In the genomic region with DNA sequence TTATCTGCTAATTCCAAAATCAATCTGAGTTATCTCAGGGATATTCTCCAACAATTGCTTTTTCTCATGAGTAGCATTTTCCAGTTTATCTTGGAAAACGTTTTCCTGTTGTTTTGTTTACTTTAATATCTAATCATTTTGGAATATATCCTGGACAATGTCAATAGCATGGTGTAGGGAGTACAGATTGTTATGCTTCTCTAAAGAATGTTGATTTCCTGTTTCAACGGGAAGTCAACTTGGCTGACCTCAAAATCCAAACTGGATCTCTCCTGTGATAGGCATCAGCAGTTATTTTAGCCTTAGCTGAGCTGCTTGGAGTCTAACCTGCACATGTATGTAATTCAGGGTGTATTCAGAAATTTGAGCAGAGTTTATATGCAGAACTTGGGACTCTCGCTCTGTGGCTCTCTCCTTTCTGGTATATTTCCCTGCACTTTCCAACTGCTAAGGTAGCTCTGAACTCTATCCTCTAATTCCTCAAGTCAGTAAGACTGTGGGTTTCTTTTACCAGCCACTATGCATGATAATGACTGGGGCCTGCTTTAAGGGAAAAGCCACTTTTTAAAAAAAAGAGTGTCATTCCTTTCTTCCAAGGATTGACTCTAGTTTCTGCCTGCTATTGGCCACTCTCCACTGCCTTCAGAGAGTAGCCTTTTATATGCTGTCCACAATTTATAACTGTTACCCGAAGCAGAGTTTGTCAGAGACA, we compare ENCODE assay signal across 31 cellular contexts. TPM values are rescaled to one million over a fixed set of nuclear protein-coding genes. Genes with fewer than 3 reads are reported as not detected.
DNase-seq lines count a peak whose midpoint lies in the region; ATAC-seq and TF ChIP-seq lines count a peak whose summit lies in the region.
"Had no signal": no experiment of that assay in that cellular context is flagged by ENCODE, and none has a peak within 500 bp of the region (broad histone marks: within the 10 kb centered on the region; RNA-seq: fewer than 3 reads in every experiment).

No MANE protein-coding gene starts in this region.

- H3K27me3 Mint-ChIP-seq in progenitor cell of endocrine pancreas: no peaks in the 10 kb centered on the region

- H3K27me3 ChIP-seq in HUES6 (ENCODE audit: control insufficient read depth, insufficient read depth, low read length) (no peaks in the 10 kb centered on the region), liver (ENCODE audit: control insufficient read depth in 4 of 4, insufficient read depth in 4 of 4, low read length in 3 of 4) (no peaks in the 10 kb centered on the region)
- H3K27me3 ChIP-seq: ascending aorta, cardiac muscle cell, thyroid gland, vagina had no signal

- H3K36me3 Mint-ChIP-seq in progenitor cell of endocrine pancreas (ENCODE audit: insufficient read depth): peaks cover 2% of the 10 kb centered on the region
- H3K36me3 Mint-ChIP-seq: activated naive CD8-positive, alpha-beta T cell treated with anti-CD3 and anti-CD28 coated beads for 36 hours; CD4-positive, alpha-beta memory T cell had no signal

- WGBS in liver: 49% methylated on average over 4 of the region's 4 CpGs

- no peak overlapping the region for H3K27ac Mint-ChIP-seq in progenitor cell of endocrine pancreas
- H3K27ac Mint-ChIP-seq: activated CD4-positive, alpha-beta T cell treated with anti-CD3 and anti-CD28 coated beads for 36 hours; activated naive CD8-positive, alpha-beta T cell treated with anti-CD3 and anti-CD28 coated beads for 36 hours; CD4-positive, alpha-beta memory T cell; naive thymus-derived CD4-positive, alpha-beta T cell; stimulated activated naive CD8-positive, alpha-beta T cell treated with anti-CD3 and anti-CD28 coated beads, Interleukin-15, amount 100 ng/mL, for 72 hours; T-helper 2 cell treated with Interferon-gamma antibody and Interleukin-4, amounts not matched to agents 5 μg/mL and 100 μg/mL, for 36 hours had no signal

- no peak for TF ChIP-seq CTCF in C4-2B (conservative IDR thresholded peaks at IDR 0.05)
- no peak for TF ChIP-seq CTCF in liver (IDR thresholded peaks at IDR 0.05; ENCODE audit: low read depth, low read length, missing input control)
- no peak for TF ChIP-seq CTCF in progenitor cell of endocrine pancreas (IDR thresholded peaks at IDR 0.05; ENCODE audit: unreplicated experiment)

- ATAC-seq in left ventricle myocardium superior (peak; percentile 53), GM18511 (IDR thresholded peaks at IDR 0.05; ENCODE audit: unreplicated experiment) (no peak)
- ATAC-seq: A549; activated CD4-positive, alpha-beta T cell treated with anti-CD3 and anti-CD28 coated beads for 36 hours; naive thymus-derived CD4-positive, alpha-beta T cell; stimulated activated naive CD8-positive, alpha-beta T cell treated with anti-CD3 and anti-CD28 coated beads, Interleukin-15, amount 100 ng/mL, for 72 hours had no signal

- no peak overlapping the region for H3K4me3 Mint-ChIP-seq in progenitor cell of endocrine pancreas (ENCODE audit: low read depth)
- H3K4me3 Mint-ChIP-seq: activated CD4-positive, alpha-beta T cell treated with anti-CD3 and anti-CD28 coated beads for 36 hours; activated naive CD8-positive, alpha-beta T cell treated with anti-CD3 and anti-CD28 coated beads for 36 hours; CD4-positive, alpha-beta memory T cell; naive thymus-derived CD4-positive, alpha-beta T cell; stimulated activated naive CD8-positive, alpha-beta T cell treated with anti-CD3 and anti-CD28 coated beads, Interleukin-15, amount 100 ng/mL, for 72 hours; T-helper 2 cell treated with Interferon-gamma antibody and Interleukin-4, amounts not matched to agents 5 μg/mL and 100 μg/mL, for 36 hours had no signal

- H3K9ac ChIP-seq in HUES6 (ENCODE audit: low read length): no peak overlapping the region
- no peak overlapping the region for H3K9ac ChIP-seq in liver (ENCODE audit: low read depth in 1 of 2, low read length in 2 of 2)

- H3K36me3 ChIP-seq in HUES6 (ENCODE audit: control insufficient read depth, insufficient read depth, low read length) (no peaks in the 10 kb centered on the region), liver (ENCODE audit: control insufficient read depth in 4 of 4, insufficient read depth in 3 of 4, low read depth in 1 of 4, low read length in 3 of 4) (no peaks in the 10 kb centered on the region)
- H3K36me3 ChIP-seq: ascending aorta, cardiac muscle cell, thyroid gland, vagina had no signal

- intact Hi-C loops in left ventricle myocardium superior (cut with micrococcal nuclease): no loop called here

- peaks cover 5% of the 10 kb centered on the region for H3K9me3 Mint-ChIP-seq in progenitor cell of endocrine pancreas (ENCODE audit: low read depth)
- H3K9me3 Mint-ChIP-seq: stimulated activated naive CD8-positive, alpha-beta T cell treated with anti-CD3 and anti-CD28 coated beads, Interleukin-15, amount 100 ng/mL, for 72 hours; T-helper 2 cell treated with Interferon-gamma antibody and Interleukin-4, amounts not matched to agents 5 μg/mL and 100 μg/mL, for 36 hours had no signal

- peak overlapping the region; percentile 67; the same call in 1 of the 2 replicates for H3K27ac ChIP-seq in C4-2B
- peak overlapping the region; percentile 1 for H3K27ac ChIP-seq in HUES6 (ENCODE audit: low read depth, low read length)
- H3K27ac ChIP-seq in liver (ENCODE audit: low read depth in 1 of 2, low read length in 2 of 2): no peak overlapping the region
- H3K27ac ChIP-seq: A549, ascending aorta, cardiac muscle cell, thyroid gland, vagina had no signal

- H3K9me3 ChIP-seq in HUES6 (ENCODE audit: control insufficient read depth, insufficient read depth, low read depth, low read length): no peaks in the 10 kb centered on the region
- H3K9me3 ChIP-seq in liver (ENCODE audit: control insufficient read depth in 4 of 4, low read length in 3 of 4): no peaks in the 10 kb centered on the region
- H3K9me3 ChIP-seq: A549, thyroid gland, vagina had no signal

- peak overlapping the region; percentile 19; the same call in 1 of the 2 replicates for H3K4me3 ChIP-seq in HUES6 (ENCODE audit: low read depth, low read length)
- no peak overlapping the region for H3K4me3 ChIP-seq in liver (ENCODE audit: low read depth in 1 of 3, low read length in 3 of 3)
- H3K4me3 ChIP-seq: A549, ascending aorta, cardiac muscle cell, thyroid gland, vagina had no signal

- no peak for TF ChIP-seq RAD21 in liver (IDR thresholded peaks at IDR 0.05)

- peaks cover 8% of the 10 kb centered on the region for H3K4me1 Mint-ChIP-seq in progenitor cell of endocrine pancreas (ENCODE audit: low read depth)
- H3K4me1 Mint-ChIP-seq: activated CD4-positive, alpha-beta T cell treated with anti-CD3 and anti-CD28 coated beads for 36 hours; activated naive CD8-positive, alpha-beta T cell treated with anti-CD3 and anti-CD28 coated beads for 36 hours; CD4-positive, alpha-beta memory T cell; naive thymus-derived CD4-positive, alpha-beta T cell; stimulated activated naive CD8-positive, alpha-beta T cell treated with anti-CD3 and anti-CD28 coated beads, Interleukin-15, amount 100 ng/mL, for 72 hours had no signal

- H3K4me1 ChIP-seq in HUES6 (ENCODE audit: control insufficient read depth, insufficient read depth, low read length) (peaks cover 15% of the 10 kb centered on the region), liver (ENCODE audit: control insufficient read depth in 4 of 4, insufficient read depth in 4 of 4, low read length in 3 of 4) (peaks cover 3 to 10% (median 6%) of the 10 kb centered on the region in 4 donors)
- H3K4me1 ChIP-seq: ascending aorta, vagina had no signal

- no peak for DNase-seq in left ventricle myocardium superior
- no peak for DNase-seq in NCI-H2227 treated with DMSO at 0.1 percent for 48 hours (lab: John Stamatoyannopoulos, UW)
- no peak for DNase-seq in NCI-H82 treated with DMSO at 0.1 percent for 48 hours (lab: John Stamatoyannopoulos, UW; ENCODE audit: unreplicated experiment)
- DNase-seq in progenitor cell of endocrine pancreas (ENCODE audit: low spot score, unreplicated experiment): no peak
- DNase-seq: activated CD4-positive, alpha-beta T cell treated with anti-CD3 and anti-CD28 coated beads for 36 hours; activated effector memory CD4-positive, alpha-beta T cell treated with anti-CD3 and anti-CD28 coated beads, Interleukin-2, amount 50 U/mL, for 16 hours; activated naive CD8-positive, alpha-beta T cell treated with anti-CD3 and anti-CD28 coated beads for 36 hours; activated T-cell treated with anti-CD3 and anti-CD28 coated beads for 4 hours; AML-193; CD4-positive, alpha-beta memory T cell; Karpas-422; midbrain; naive thymus-derived CD4-positive, alpha-beta T cell; NCI-H1436; NCI-H510A treated with DMSO at 0.1 percent for 48 hours; NK-92 treated with Interleukin-12 subunit alpha and Interleukin-12 subunit beta, amount 100 ng/mL, for 24 hours; SHP77 treated with DMSO at 0.1 percent for 48 hours; small intestine; stimulated activated naive CD8-positive, alpha-beta T cell treated with anti-CD3 and anti-CD28 coated beads, Interleukin-15, amount 100 ng/mL, for 72 hours; thyroid gland had no signal

TF ChIP-seq in liver, 16 proteins besides CTCF, POLR2A, EP300 and RAD21:
- TF ChIP-seq NR2F2 (IDR thresholded peaks at IDR 0.05) (peak; percentile 49), FOXA2 (IDR thresholded peaks at IDR 0.05) (no peak)
TF ChIP-seq in liver: peak in this region for 1.

RNA-seq across cellular contexts. Expression of gene PRSS48, which starts 7.7 kb away (rescaled TPM):
- total RNA-seq in left ventricle myocardium superior (not detected), liver (not detected), progenitor cell of endocrine pancreas (not detected in 2 replicates)
- polyA plus RNA-seq in liver: under 1 TPM in 1 of 2 donors, not detected in 1; 0.64 TPM
- total RNA-seq: activated CD4-positive, alpha-beta T cell treated with anti-CD3 and anti-CD28 coated beads for 36 hours; activated naive CD8-positive, alpha-beta T cell treated with anti-CD3 and anti-CD28 coated beads for 36 hours; ascending aorta; cardiac muscle cell; CD4-positive, alpha-beta memory T cell; HT1080; naive thymus-derived CD4-positive, alpha-beta T cell; omental fat pad; thyroid gland; vagina had no signal
- polyA plus RNA-seq: A549; cardiac muscle cell; CD4-positive, alpha-beta memory T cell; naive thymus-derived CD4-positive, alpha-beta T cell; small intestine had no signal

RNA-seq across cellular contexts. Expression of gene SH3D19, which starts 40.7 kb away (rescaled TPM):
- total RNA-seq in left ventricle myocardium superior: 107 TPM
- total RNA-seq in liver: 10 to 100 TPM; 11.0 to 22.2 TPM
- 10 to 100 TPM; 15.9 to 18.4 TPM for polyA plus RNA-seq in liver
- 35.5 and 38.4 TPM in 2 replicates for total RNA-seq in progenitor cell of endocrine pancreas
- total RNA-seq: activated CD4-positive, alpha-beta T cell treated with anti-CD3 and anti-CD28 coated beads for 36 hours; activated naive CD8-positive, alpha-beta T cell treated with anti-CD3 and anti-CD28 coated beads for 36 hours had no signal

Comparison
In these comparisons a context has a peak if more than half of its experiments do, and no peak if none do; other contexts are left out.
1. H3K27ac ChIP-seq: peak in C4-2B (single experiment) and HUES6 (single experiment); none in liver (0 of 2).